ENCODE assay signal across 2 cellular contexts in genomic region chr22:38154563-38154915, GRCh38. TPM values are rescaled to one million over a fixed set of nuclear protein-coding genes. Genes with fewer than 3 reads are reported as not detected.
"Had no signal": no experiment of that assay in that cellular context is flagged by ENCODE, and none has a peak within 500 bp of the region (broad histone marks: within the 10 kb centered on the region; RNA-seq: fewer than 3 reads in every experiment).

No MANE protein-coding gene starts in this region.

RNA-seq across cellular contexts. Expression of gene BAIAP2L2, which starts 44.1 kb away (rescaled TPM):
- total RNA-seq: M059J, SJCRH30 had no signal
